In the genomic region with DNA sequence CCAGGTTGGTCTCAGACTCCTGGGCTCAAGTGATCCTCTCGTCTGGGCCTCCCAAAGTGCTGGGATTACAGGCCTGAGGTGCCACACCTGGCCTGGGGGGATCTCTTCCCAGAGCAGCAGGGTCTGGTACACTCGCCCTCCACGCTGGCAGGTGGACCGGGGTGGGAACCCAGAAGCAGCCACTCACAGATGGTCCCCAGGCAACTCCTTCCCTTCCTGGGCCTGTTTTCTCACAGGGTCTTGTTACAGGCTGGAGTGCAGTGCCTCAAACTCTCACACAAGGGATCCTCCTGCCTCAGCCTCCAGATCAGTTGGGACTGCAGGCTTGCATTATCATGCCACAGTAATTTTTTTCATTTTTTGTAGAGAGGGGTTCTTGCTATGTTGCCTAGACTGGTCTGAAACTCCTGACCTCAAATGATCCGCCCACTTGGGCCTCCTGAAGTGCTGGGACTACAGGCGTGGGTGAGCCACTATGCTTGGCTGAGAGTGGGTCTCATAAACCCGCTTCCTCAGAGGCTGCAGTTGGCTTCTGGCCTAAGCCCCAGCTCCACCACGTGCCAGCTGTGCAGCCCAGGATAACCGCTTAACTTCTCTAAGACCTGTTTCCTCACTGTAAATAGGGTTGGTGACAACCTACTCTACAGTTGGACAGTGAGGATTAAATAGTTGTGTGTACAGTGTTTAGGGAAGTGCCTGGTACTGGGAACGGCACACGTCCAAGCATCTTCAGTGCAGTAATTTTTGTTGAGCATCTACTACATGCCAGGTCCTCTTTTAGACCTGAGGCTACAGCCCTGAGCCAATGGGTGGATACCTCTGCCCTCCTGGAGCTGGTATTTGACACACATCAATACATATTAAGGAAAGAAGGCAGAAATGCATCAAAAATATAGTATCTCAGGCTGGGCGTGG, we compare ENCODE assay signal across 1 cellular context.
TF ChIP-seq lines count a peak whose summit lies in the region.

No MANE protein-coding gene starts in this region.

TF ChIP-seq in K562, 482 proteins besides CTCF, POLR2A, EP300 and RAD21:
- TF ChIP-seq SPI1 (IDR thresholded peaks at IDR 0.05; ENCODE audit: borderline replicate concordance, low read depth, low read length), result 0 out of 2 replicates have a peak, but pooled peaks have one; percentile 20
- no peak for TF ChIP-seq SMARCA5 (IDR thresholded peaks at IDR 0.05)
- no peak for TF ChIP-seq SMARCA4 (IDR thresholded peaks at IDR 0.05)
TF ChIP-seq in K562: peak in this region for 1.
